In genomic region chr10:125824736-125825135, GRCh38 we compare ENCODE assay signal across 10 cellular contexts. TPM values are rescaled to one million over a fixed set of nuclear protein-coding genes. Genes with fewer than 3 reads are reported as not detected.
A peak's percentile ranks its signal among the peaks of the same experiment; 100 is the strongest.
DNase-seq lines count a peak whose midpoint lies in the region; ATAC-seq, FAIRE-seq and TF ChIP-seq lines count a peak whose summit lies in the region.
"Had no signal": no experiment of that assay in that cellular context is flagged by ENCODE, and none has a peak within 500 bp of the region (broad histone marks: within the 10 kb centered on the region; RNA-seq: fewer than 3 reads in every experiment).

No MANE protein-coding gene starts in this region.

- FAIRE-seq in GM12878 (lab: Jason Lieb, UNC) (no peak), small intestine (lab: Jason Lieb, UNC) (no peak)

- BruUV-seq in GM12878 (replicated peaks; lab: Mats Ljungman, UMichigan) = no TSS peak

- H3K4me1 ChIP-seq in GM12878 (ENCODE audit: control insufficient read depth, insufficient read depth, low read length) (peaks cover 9% of the 10 kb centered on the region; the same call in 1 of the 2 replicates), mesenchymal stem cell (ENCODE audit: control insufficient read depth, insufficient read depth, low read depth, low read length) (peaks cover 9% of the 10 kb centered on the region), small intestine (ENCODE audit: control insufficient read depth in 2 of 2, insufficient read depth in 1 of 2, low read depth in 1 of 2, low read length in 1 of 2) (peaks cover 0 to 12% of the 10 kb centered on the region in 2 donors)

- H3K79me2 ChIP-seq in GM12878 (ENCODE audit: control insufficient read depth, insufficient read depth, low read length) = peaks cover 59% of the 10 kb centered on the region

- CTCF ChIA-PET in BJ (lab: Yijun Ruan, JAX) (interaction anchor here (1.0 to 1.3 kb wide), 2 partner anchors 8 to 18 kb away, joined by 3 to 4 read pairs; no protein-coding TSS in a partner anchor), GM12878 (lab: Yijun Ruan, JAX) (no interaction called here)

- H3K9ac ChIP-seq in GM12878 (ENCODE audit: control insufficient read depth, insufficient read depth, low read length) (peak overlapping the region; percentile 37; the same call in 1 of the 2 replicates), mesenchymal stem cell (ENCODE audit: low read length) (peak overlapping the region; percentile 99)

- H2AFZ ChIP-seq in GM12878 (ENCODE audit: control insufficient read depth, low read depth, low read length) = no peak overlapping the region
- H2AFZ ChIP-seq in mesenchymal stem cell (ENCODE audit: low read depth, low read length) = no peak overlapping the region

- RAD21 ChIA-PET in GM12878 (lab: Charles Lee; ENCODE audit: unreplicated experiment) = no interaction called here

- intact Hi-C loops in GM12878 (cut with micrococcal nuclease; ENCODE audit: unreplicated experiment) = loop anchor here (5.0 kb wide), 1 partner anchor 42 kb away; no protein-coding TSS in a partner anchor

- no peak overlapping the region for H4K8ac ChIP-seq in mesenchymal stem cell (ENCODE audit: low read length)

- 86% methylated on average over 1 of the region's 1 CpG for WGBS in GM12878 (ENCODE audit: insufficient coverage, insufficient replicate concordance, low lambda C conversion rate, missing lambda C conversion rate)
- 68% methylated on average over 1 of the region's 1 CpG for WGBS in mesenchymal stem cell
- 63 to 85% (median 76%) methylated on average over 1 of the region's 1 CpG for WGBS in small intestine, 3 donors

- H3K27ac ChIP-seq in GM12878 (ENCODE audit: control insufficient read depth, insufficient read depth) (no peak overlapping the region; the same call in 1 of the 2 replicates), mesenchymal stem cell (ENCODE audit: low read length, poor library complexity, severe bottlenecking) (no peak overlapping the region), small intestine (ENCODE audit: low read depth in 1 of 2, low read length in 1 of 2) (no peak overlapping the region)

- in situ Hi-C loops in GM12878 (cut with MboI) = no loop called here

- H3K27me3 ChIP-seq in BJ (ENCODE audit: control insufficient read depth, insufficient read depth, low read length) = no peaks in the 10 kb centered on the region
- H3K27me3 ChIP-seq in GM12878 (replicated peaks in 1 of 2; ENCODE audit: control insufficient read depth in 2 of 2, insufficient read depth in 2 of 2, low read length in 1 of 2) = no peaks in the 10 kb centered on the region
- no peaks in the 10 kb centered on the region for H3K27me3 ChIP-seq in mesenchymal stem cell (ENCODE audit: control insufficient read depth in 1 of 2, insufficient read depth in 1 of 2, low read length in 2 of 2)
- no peaks in the 10 kb centered on the region for H3K27me3 ChIP-seq in small intestine (ENCODE audit: control insufficient read depth in 2 of 2, insufficient read depth in 2 of 2, low read length in 2 of 2)

- DNase-seq in BJ (ENCODE audit: low read depth) (no peak), HT-29 (ENCODE audit: low spot score) (peak; percentile 31), GM12878 (ENCODE audit: low read depth, low spot score) (no peak), mesenchymal stem cell (peak; percentile 22), small intestine (no peak)
- DNase-seq in NK-92 treated with Interleukin-12 subunit alpha and Interleukin-12 subunit beta, amount 100 ng/mL, for 24 hours (lab: John Stamatoyannopoulos, UW) = no peak
- DNase-seq: posterior cingulate gyrus; stimulated activated naive CD8-positive, alpha-beta T cell treated with anti-CD3 and anti-CD28 coated beads, Interleukin-15, amount 100 ng/mL, for 72 hours had no signal

- no peak overlapping the region for H2BK15ac ChIP-seq in mesenchymal stem cell (ENCODE audit: low read depth, poor library complexity, severe bottlenecking)

- H4K91ac ChIP-seq in mesenchymal stem cell (ENCODE audit: low read length) = no peak overlapping the region

- no peak overlapping the region for H3K4ac ChIP-seq in mesenchymal stem cell (ENCODE audit: low read depth in 1 of 2, low read length in 2 of 2)

- H4K20me1 ChIP-seq in GM12878 (ENCODE audit: control insufficient read depth, insufficient read depth) = no peaks in the 10 kb centered on the region

- H3K18ac ChIP-seq in mesenchymal stem cell (ENCODE audit: low read depth in 1 of 2, low read length in 2 of 2) = no peak overlapping the region

- POLR2A ChIA-PET in BJ (lab: Charles Lee) = no interaction called here
- POLR2A ChIA-PET in GM12878 (lab: Charles Lee) = no interaction called here

- no peak overlapping the region for H2BK12ac ChIP-seq in mesenchymal stem cell (ENCODE audit: low read length in 2 of 2)

- no peak for TF ChIP-seq RAD21 in GM12878 (IDR thresholded peaks at IDR 0.05; ENCODE audit: insufficient read depth, low read depth, low read length)

- H3K9me3 ChIP-seq in GM12878 (replicated peaks; ENCODE audit: control insufficient read depth, insufficient read depth, low read length) (no peaks in the 10 kb centered on the region), mesenchymal stem cell (ENCODE audit: control insufficient read depth, low read length) (no peaks in the 10 kb centered on the region), small intestine (ENCODE audit: control insufficient read depth, low read depth) (no peaks in the 10 kb centered on the region)

- H2BK5ac ChIP-seq in mesenchymal stem cell (ENCODE audit: low read depth, low read length, poor library complexity, severe bottlenecking) = no peak overlapping the region

- SMC1A ChIA-PET in GM12878 (lab: Charles Lee; ENCODE audit: uncharacterized antibody, unreplicated experiment) = no interaction called here

- H3K36me3 ChIP-seq in BJ (ENCODE audit: control insufficient read depth, insufficient read depth, low read length) (peaks cover 12% of the 10 kb centered on the region), GM12878 (ENCODE audit: control insufficient read depth in 2 of 2, insufficient read depth in 2 of 2, low read length in 1 of 2) (peaks cover 0 to 11% of the 10 kb centered on the region in 2 experiments), mesenchymal stem cell (ENCODE audit: control insufficient read depth in 1 of 2, insufficient read depth in 2 of 2, low read depth in 1 of 2, low read length in 2 of 2) (peaks cover 4 to 38% of the 10 kb centered on the region in 2 experiments), small intestine (ENCODE audit: control insufficient read depth in 2 of 2, insufficient read depth in 2 of 2, low read length in 2 of 2) (peaks cover 3 to 5% of the 10 kb centered on the region in 2 donors)

- H2AK5ac ChIP-seq in mesenchymal stem cell (ENCODE audit: low read length, severe bottlenecking) = no peak overlapping the region

- TF ChIP-seq CTCF in BJ (IDR thresholded peaks at IDR 0.05; ENCODE audit: insufficient read depth, low read depth, low read length) = no peak
- TF ChIP-seq CTCF in GM12878 (IDR thresholded peaks at IDR 0.05 in 2 of 3, conservative IDR thresholded peaks at IDR 0.05 in 1 of 3; ENCODE audit: control insufficient read depth in 2 of 3, extremely low read depth in 1 of 3, insufficient read depth in 1 of 3, low read depth in 3 of 3, low read length in 3 of 3) = no peak

- H3K4me3 ChIP-seq in BJ (ENCODE audit: low read depth, low read length) (peak overlapping the region; percentile 79; the same call in 1 of the 2 replicates), GM12878 (peak overlapping the region; percentile 92), mesenchymal stem cell (ENCODE audit: insufficient read depth in 1 of 2, low read depth in 1 of 2, low read length in 2 of 2) (peak overlapping the region in 1 of 2 experiments; percentile 100), small intestine (ENCODE audit: low read depth in 1 of 2, low read length in 2 of 2) (no peak overlapping the region)

- H3K23ac ChIP-seq in mesenchymal stem cell (ENCODE audit: low read length in 2 of 2) = no peak overlapping the region

- H2BK120ac ChIP-seq in mesenchymal stem cell (ENCODE audit: low read depth, low read length) = no peak overlapping the region

- ATAC-seq in GM12878 (no peak), HG03025 (IDR thresholded peaks at IDR 0.05; ENCODE audit: low FRiP score, unreplicated experiment) (no peak), GM18511 (IDR thresholded peaks at IDR 0.05; ENCODE audit: unreplicated experiment) (no peak)
- ATAC-seq: stimulated activated naive CD8-positive, alpha-beta T cell treated with anti-CD3 and anti-CD28 coated beads, Interleukin-15, amount 100 ng/mL, for 72 hours had no signal

- TF ChIP-seq POLR2A in GM12878 (IDR thresholded peaks at IDR 0.05; ENCODE audit: low read depth, low read length) = no peak

- peaks cover 31% of the 10 kb centered on the region for H3K79me1 ChIP-seq in mesenchymal stem cell (replicated peaks; ENCODE audit: low read length, poor library complexity, severe bottlenecking)

- H3K4me2 ChIP-seq in GM12878 (ENCODE audit: control insufficient read depth, insufficient read depth) (peak overlapping the region; percentile 83), mesenchymal stem cell (ENCODE audit: low read length, poor library complexity, severe bottlenecking) (peak overlapping the region; percentile 90)

- no peak for TF ChIP-seq EP300 in GM12878 (IDR thresholded peaks at IDR 0.05; ENCODE audit: borderline replicate concordance in 1 of 2, control insufficient read depth in 1 of 2, low read depth in 2 of 2, low read length in 2 of 2)

- H3K14ac ChIP-seq in mesenchymal stem cell (ENCODE audit: low read length in 2 of 2) = no peak overlapping the region

RNA-seq across cellular contexts. Expression of gene BCCIP, which starts 1.4 kb away (rescaled TPM):
- polyA plus RNA-seq in BJ (2011; rRNA removed) = 13.2 and 33.0 TPM in 2 replicates
- polyA minus RNA-seq in BJ (2011; rRNA and poly(A)+ RNA removed) = 6.9 and 8.5 TPM in 2 replicates
- 30.1 and 34.9 TPM in 2 replicates for total RNA-seq in HT-29 (2014; rRNA removed; shearing (Covaris generic))
- 50.1 and 57.0 TPM in 2 replicates for total RNA-seq in GM12878 (2013; cell fraction: nucleolus; rRNA removed)
- total RNA-seq in GM12878 (2014; rRNA removed) = 61.2 and 64.0 TPM in 2 replicates
- 116 and 119 TPM in 2 replicates for total RNA-seq in GM12878 (2014; rRNA removed; fragmentation: Illumina TruSeq; extraction: Trizol)
- total RNA-seq in GM12878 (2021) = 80.1 and 80.9 TPM in 2 replicates
- 47.9 TPM for polyA plus RNA-seq in GM12878 (2011; ENCODE audit: low read depth)
- polyA plus RNA-seq in GM12878 (2011; rRNA removed) = 88.7 and 136 TPM in 2 replicates
- 25.4 and 25.9 TPM in 2 replicates for polyA plus RNA-seq in GM12878 (2011; cell fraction: cytosol; rRNA removed)
- 26.4 and 33.2 TPM in 2 replicates for polyA plus RNA-seq in GM12878 (2011; cell fraction: nucleus; rRNA removed)
- polyA plus RNA-seq in GM12878 (2012) = 55.5 and 58.8 TPM in 2 replicates
- polyA plus RNA-seq in GM12878 (2014; fragmentation: Illumina TruSeq; extraction: Trizol) = 136 and 153 TPM in 2 replicates
- polyA plus RNA-seq in GM12878 (2014; fragmentation: Nextera tagmentation; extraction: Ambion mirVana) = 100 to 1,000 TPM; 150 to 158 TPM
- polyA plus RNA-seq in GM12878 (2014; rRNA removed) = 78.8 and 92.8 TPM in 2 replicates
- polyA plus RNA-seq in GM12878 (2016; fragmentation: Nextera tagmentation; extraction: Ambion mirVana) = 100 to 1,000 TPM; 218 to 225 TPM
- 16.9 and 27.6 TPM in 2 replicates for polyA minus RNA-seq in GM12878 (2011; rRNA and poly(A)+ RNA removed)
- polyA minus RNA-seq in GM12878 (2011; cell fraction: cytosol; rRNA and poly(A)+ RNA removed) = 14.7 and 15.8 TPM in 2 replicates
- 20.6 and 30.9 TPM in 2 replicates for polyA minus RNA-seq in GM12878 (2011; cell fraction: nucleus; rRNA and poly(A)+ RNA removed)
- polyA plus RNA-seq in mesenchymal stem cell (2013, experiment 1 of 2) = 44.6 TPM
- 43.8 TPM for polyA plus RNA-seq in mesenchymal stem cell (2013, experiment 2 of 2)
- 10 to 100 TPM; 46.7 to 64.9 (median 58.4) TPM for polyA plus RNA-seq in small intestine

RNA-seq across cellular contexts. Expression of gene UROS, which starts 1.7 kb away (rescaled TPM):
- polyA plus RNA-seq in BJ (2011; rRNA removed) (56.6 and 61.0 TPM in 2 replicates), GM12878 (2011; rRNA removed) (29.5 and 44.6 TPM in 2 replicates), GM12878 (2014; fragmentation: Illumina TruSeq; extraction: Trizol) (61.3 and 62.0 TPM in 2 replicates), GM12878 (2014; fragmentation: Nextera tagmentation; extraction: Ambion mirVana) (10 to 100 TPM in 1 of 2 experiments, 1 to 10 TPM in 1; 4.3 to 13.6 TPM), GM12878 (2014; rRNA removed) (67.9 and 71.2 TPM in 2 replicates), GM12878 (2016; fragmentation: Nextera tagmentation; extraction: Ambion mirVana) (100 to 1,000 TPM; 103 to 112 TPM), small intestine (10 to 100 TPM; 32.5 to 51.9 (median 34.2) TPM)
- polyA minus RNA-seq in BJ (2011; rRNA and poly(A)+ RNA removed) = 22.5 and 33.9 TPM in 2 replicates
- 44.0 and 48.0 TPM in 2 replicates for total RNA-seq in HT-29 (2014; rRNA removed; shearing (Covaris generic))
- total RNA-seq in GM12878 (2013; cell fraction: nucleolus; rRNA removed) = 48.4 and 50.0 TPM in 2 replicates
- total RNA-seq in GM12878 (2014; rRNA removed) (74.3 and 77.7 TPM in 2 replicates), GM12878 (2014; rRNA removed; fragmentation: Illumina TruSeq; extraction: Trizol) (60.6 and 62.0 TPM in 2 replicates), GM12878 (2021) (62.5 and 67.0 TPM in 2 replicates)
- 26.3 TPM for polyA plus RNA-seq in GM12878 (2011; ENCODE audit: low read depth)
- 26.8 and 33.4 TPM in 2 replicates for polyA plus RNA-seq in GM12878 (2011; cell fraction: cytosol; rRNA removed)
- 45.4 and 49.3 TPM in 2 replicates for polyA plus RNA-seq in GM12878 (2011; cell fraction: nucleus; rRNA removed)
- 35.2 and 35.7 TPM in 2 replicates for polyA plus RNA-seq in GM12878 (2012)
- 21.1 and 27.4 TPM in 2 replicates for polyA minus RNA-seq in GM12878 (2011; rRNA and poly(A)+ RNA removed)
- 7.9 and 13.2 TPM in 2 replicates for polyA minus RNA-seq in GM12878 (2011; cell fraction: cytosol; rRNA and poly(A)+ RNA removed)
- 17.7 and 32.7 TPM in 2 replicates for polyA minus RNA-seq in GM12878 (2011; cell fraction: nucleus; rRNA and poly(A)+ RNA removed)
- 62.2 TPM for polyA plus RNA-seq in mesenchymal stem cell (2013, experiment 1 of 2)
- 65.5 TPM for polyA plus RNA-seq in mesenchymal stem cell (2013, experiment 2 of 2)

RNA-seq across cellular contexts. Expression of gene MMP21, which starts 49.1 kb away (rescaled TPM):
- polyA plus RNA-seq in BJ (2011; rRNA removed) (not detected in 2 replicates), GM12878 (2011; rRNA removed) (not detected in 2 replicates), GM12878 (2014; fragmentation: Illumina TruSeq; extraction: Trizol) (not detected in 2 replicates), GM12878 (2014; fragmentation: Nextera tagmentation; extraction: Ambion mirVana) (not detected), GM12878 (2014; rRNA removed) (not detected in 2 replicates), GM12878 (2016; fragmentation: Nextera tagmentation; extraction: Ambion mirVana) (under 1 TPM; 0.08 to 0.24 TPM), small intestine (under 1 TPM in 1 of 3 donors, not detected in 2; 0.07 TPM)
- not detected in 2 replicates for polyA minus RNA-seq in BJ (2011; rRNA and poly(A)+ RNA removed)
- not detected in 2 replicates for total RNA-seq in HT-29 (2014; rRNA removed; shearing (Covaris generic))
- not detected in 2 replicates for total RNA-seq in GM12878 (2013; cell fraction: nucleolus; rRNA removed)
- total RNA-seq in GM12878 (2014; rRNA removed) (not detected in 2 replicates), GM12878 (2014; rRNA removed; fragmentation: Illumina TruSeq; extraction: Trizol) (not detected in 2 replicates), GM12878 (2021) (not detected in 2 replicates)
- not detected for polyA plus RNA-seq in GM12878 (2011; ENCODE audit: low read depth)
- polyA plus RNA-seq in GM12878 (2011; cell fraction: cytosol; rRNA removed) = not detected in 2 replicates
- not detected in 2 replicates for polyA plus RNA-seq in GM12878 (2011; cell fraction: nucleus; rRNA removed)
- not detected in 2 replicates for polyA plus RNA-seq in GM12878 (2012)
- not detected in 2 replicates for polyA minus RNA-seq in GM12878 (2011; rRNA and poly(A)+ RNA removed)
- polyA minus RNA-seq in GM12878 (2011; cell fraction: cytosol; rRNA and poly(A)+ RNA removed) = not detected in 2 replicates
- not detected in 2 replicates for polyA minus RNA-seq in GM12878 (2011; cell fraction: nucleus; rRNA and poly(A)+ RNA removed)
- 0.01 TPM for polyA plus RNA-seq in mesenchymal stem cell (2013, experiment 1 of 2)
- not detected for polyA plus RNA-seq in mesenchymal stem cell (2013, experiment 2 of 2)

RNA-seq across cellular contexts. Expression of gene DHX32, which starts 56.4 kb away (rescaled TPM):
- polyA plus RNA-seq in BJ (2011; rRNA removed) (18.2 and 29.7 TPM in 2 replicates), GM12878 (2011; rRNA removed) (10.4 and 13.3 TPM in 2 replicates), GM12878 (2014; fragmentation: Illumina TruSeq; extraction: Trizol) (15.1 and 18.9 TPM in 2 replicates), GM12878 (2014; fragmentation: Nextera tagmentation; extraction: Ambion mirVana) (1 to 10 TPM; 5.4 to 7.7 TPM), GM12878 (2014; rRNA removed) (10.7 and 15.3 TPM in 2 replicates), GM12878 (2016; fragmentation: Nextera tagmentation; extraction: Ambion mirVana) (10 to 100 TPM; 17.5 to 21.0 TPM), small intestine (10 to 100 TPM; 24.0 to 32.0 (median 24.0) TPM)
- 12.5 and 16.0 TPM in 2 replicates for polyA minus RNA-seq in BJ (2011; rRNA and poly(A)+ RNA removed)
- total RNA-seq in HT-29 (2014; rRNA removed; shearing (Covaris generic)) = 26.6 and 29.1 TPM in 2 replicates
- 28.5 TPM in 2 replicates for total RNA-seq in GM12878 (2013; cell fraction: nucleolus; rRNA removed)
- total RNA-seq in GM12878 (2014; rRNA removed) (16.7 TPM in 2 replicates), GM12878 (2014; rRNA removed; fragmentation: Illumina TruSeq; extraction: Trizol) (17.0 and 17.2 TPM in 2 replicates), GM12878 (2021) (19.8 and 21.4 TPM in 2 replicates)
- polyA plus RNA-seq in GM12878 (2011; ENCODE audit: low read depth) = 10.8 TPM
- 5.3 and 5.9 TPM in 2 replicates for polyA plus RNA-seq in GM12878 (2011; cell fraction: cytosol; rRNA removed)
- 6.8 and 8.2 TPM in 2 replicates for polyA plus RNA-seq in GM12878 (2011; cell fraction: nucleus; rRNA removed)
- 9.6 and 14.9 TPM in 2 replicates for polyA plus RNA-seq in GM12878 (2012)
- polyA minus RNA-seq in GM12878 (2011; rRNA and poly(A)+ RNA removed) = 11.6 and 14.6 TPM in 2 replicates
- 4.9 and 6.1 TPM in 2 replicates for polyA minus RNA-seq in GM12878 (2011; cell fraction: cytosol; rRNA and poly(A)+ RNA removed)
- polyA minus RNA-seq in GM12878 (2011; cell fraction: nucleus; rRNA and poly(A)+ RNA removed) = 4.2 and 4.6 TPM in 2 replicates
- polyA plus RNA-seq in mesenchymal stem cell (2013, experiment 1 of 2) = 42.4 TPM
- 40.9 TPM for polyA plus RNA-seq in mesenchymal stem cell (2013, experiment 2 of 2)

Comparison
In these comparisons a context has a peak if more than half of its experiments do, and no peak if none do; other contexts are left out.
1. DNase-seq: peak in HT-29 (single experiment) and mesenchymal stem cell (single experiment); none in BJ (single experiment), GM12878 (single experiment), NK-92 treated with Interleukin-12 subunit alpha and Interleukin-12 subunit beta, amount 100 ng/mL, for 24 hours (single experiment) and small intestine (single experiment).
2. H3K4me3 ChIP-seq: peak in BJ (single experiment) and GM12878 (single experiment); none in small intestine (0 of 2).